27 cellular contexts compared by ENCODE assay signal in genomic region chr14:90438841-90439240, GRCh38.
"Had no signal": no experiment of that assay in that cellular context is flagged by ENCODE, and none has a peak within 500 bp of the region (broad histone marks: within the 10 kb centered on the region; RNA-seq: fewer than 3 reads in every experiment).

No MANE protein-coding gene starts in this region.

- H3K4me1 ChIP-seq: colonic mucosa, esophagus muscularis mucosa, prostate gland, sigmoid colon, tibial nerve, upper lobe of right lung, uterus had no signal

- H3K9me3 ChIP-seq: colonic mucosa, esophagus muscularis mucosa, heart right ventricle, prostate gland, sigmoid colon, thoracic aorta, tibial nerve, upper lobe of right lung, uterus had no signal

- H3K27me3 ChIP-seq: colonic mucosa, esophagus muscularis mucosa, foreskin keratinocyte, heart right ventricle, sigmoid colon, tibial nerve, upper lobe of right lung, uterus had no signal

- H3K4me3 ChIP-seq: colonic mucosa, esophagus muscularis mucosa, heart right ventricle, prostate gland, sigmoid colon, skin epidermis, thoracic aorta, tibial nerve, upper lobe of right lung, uterus had no signal

- ATAC-seq: foreskin keratinocyte; heart right ventricle; left lobe of liver; naive thymus-derived CD8-positive, alpha-beta T cell; right cardiac atrium; stimulated activated naive B cell treated with anti-CD40 and anti-IgM and Interleukin-4, amounts not matched to agents 10 μg/mL and 1 μg/mL and 100 μg/mL, for 72 hours; upper lobe of right lung had no signal

- H3K27ac ChIP-seq: colonic mucosa, esophagus muscularis mucosa, foreskin keratinocyte, heart right ventricle, prostate gland, sigmoid colon, skin epidermis, thoracic aorta, tibial nerve, upper lobe of right lung, uterus had no signal

- DNase-seq: colonic mucosa; effector CD8-positive, alpha-beta T cell; endodermal cell; glutamatergic neuron; heart right ventricle; hypothalamus; immature natural killer cell; islet precursor cell; mesenchymal stem cell; midbrain; naive thymus-derived CD8-positive, alpha-beta T cell; nephron progenitor cell; nucleus accumbens; right cardiac atrium; sigmoid colon; stimulated activated CD4-positive, alpha-beta T cell treated with anti-CD3 and anti-CD28 coated beads, Interleukin-15, amount 100 ng/mL, for 24 hours; stimulated activated CD4-positive, alpha-beta T cell treated with anti-CD3 and anti-CD28 coated beads, Interleukin-2, amount 100 ng/mL, for 48 hours; stimulated activated naive B cell treated with anti-CD40 and anti-IgM and Interleukin-4, amounts not matched to agents 10 μg/mL and 1 μg/mL and 100 μg/mL, for 72 hours; upper lobe of right lung; uterus had no signal

- H3K36me3 ChIP-seq: colonic mucosa, esophagus muscularis mucosa, heart right ventricle, prostate gland, sigmoid colon, thoracic aorta, tibial nerve, upper lobe of right lung, uterus had no signal
